8 cellular contexts compared by ENCODE assay signal in genomic region chr4:2536193-2537010, GRCh38. TPM values are rescaled to one million over a fixed set of nuclear protein-coding genes. Genes with fewer than 3 reads are reported as not detected.
A peak's percentile ranks its signal among the peaks of the same experiment; 100 is the strongest.
DNase-seq lines count a peak whose midpoint lies in the region; ATAC-seq and TF ChIP-seq lines count a peak whose summit lies in the region.

Gene FAM193A (plus strand): TSS chr4:2536647. CDS start chr4:2536916, 269 bp downstream.

- peaks cover 45% of the 10 kb centered on the region for H3K79me2 ChIP-seq in neural progenitor cell (ENCODE audit: low read depth)

- peaks cover 4% of the 10 kb centered on the region for H3K36me3 Mint-ChIP-seq in neural progenitor cell

- H3K4me1 Mint-ChIP-seq in neural progenitor cell, result peaks cover 20% of the 10 kb centered on the region

- H2AFZ ChIP-seq in neural progenitor cell (replicated peaks), result peak within 1 kb of the TSS; percentile 68

- peaks cover 7% of the 10 kb centered on the region; the same call in 1 of the 2 replicates for H3K36me3 ChIP-seq in SJSA1
- no peaks in the 10 kb centered on the region for H3K36me3 ChIP-seq in neural progenitor cell
- no peaks in the 10 kb centered on the region for H3K36me3 ChIP-seq in stomach smooth muscle (ENCODE audit: control insufficient read depth in 2 of 2, insufficient read depth in 2 of 2, low read length in 2 of 2)

- peaks cover 7% of the 10 kb centered on the region for H3K27me3 Mint-ChIP-seq in neural progenitor cell (ENCODE audit: insufficient read depth, low read depth)

- peak within 1 kb of the TSS; percentile 89 for H3K4me2 ChIP-seq in neural progenitor cell

- ATAC-seq in foreskin keratinocyte, result peak; percentile 90

- DNase-seq in GM04503 (ENCODE audit: low read depth) (peak; percentile 93), HFF-Myc (ENCODE audit: extremely low read depth, low read depth) (peak; percentile 95), MV-4-11 (lab: John Stamatoyannopoulos, UW) (peak; percentile 98), SJSA1 (ENCODE audit: low read depth in 1 of 2, low spot score in 2 of 2) (peak; percentile 90 to 98), foreskin keratinocyte (peak; percentile 97 to 98), neural progenitor cell (ENCODE audit: low spot score) (peak; percentile 100)
- DNase-seq in activated naive CD4-positive, alpha-beta T cell (lab: John Stamatoyannopoulos, UW), result peak; percentile 95 to 99 (median 97)

- H3K4me1 ChIP-seq in SJSA1 (replicated peaks) (peaks cover 8% of the 10 kb centered on the region), foreskin keratinocyte (peaks cover 5% of the 10 kb centered on the region), neural progenitor cell (peaks cover 11% of the 10 kb centered on the region), stomach smooth muscle (ENCODE audit: control insufficient read depth, insufficient read depth, low read length) (peaks cover 23% of the 10 kb centered on the region)

- no peaks in the 10 kb centered on the region for H3K27me3 ChIP-seq in SJSA1 (replicated peaks)
- no peaks in the 10 kb centered on the region for H3K27me3 ChIP-seq in foreskin keratinocyte
- no peaks in the 10 kb centered on the region for H3K27me3 ChIP-seq in neural progenitor cell
- H3K27me3 ChIP-seq in stomach smooth muscle (ENCODE audit: control insufficient read depth in 1 of 2, insufficient read depth in 2 of 2, low read length in 2 of 2), result no peaks in the 10 kb centered on the region

- H3K9me3 Mint-ChIP-seq in neural progenitor cell, result no peaks in the 10 kb centered on the region

- H3K4me3 ChIP-seq in HFF-Myc (replicated peaks; ENCODE audit: low read depth, low read length) (peak within 1 kb of the TSS; percentile 83), SJSA1 (peak within 1 kb of the TSS; percentile 91), neural progenitor cell (peak within 1 kb of the TSS; percentile 99), stomach smooth muscle (ENCODE audit: low read length in 2 of 2) (peak within 1 kb of the TSS; percentile 79 to 85)

- H3F3A ChIP-seq in neural progenitor cell (ENCODE audit: low read depth), result peaks cover 28% of the 10 kb centered on the region

- TF ChIP-seq CTCF in HFF-Myc (IDR thresholded peaks at IDR 0.05; ENCODE audit: low read depth, low read length, missing control alignments) (no peak), foreskin keratinocyte (conservative IDR thresholded peaks at IDR 0.05) (peak; percentile 5), neural progenitor cell (IDR thresholded peaks at IDR 0.05) (no peak)

- H3K9me3 ChIP-seq in SJSA1 (replicated peaks) (no peaks in the 10 kb centered on the region), neural progenitor cell (ENCODE audit: low read depth) (no peaks in the 10 kb centered on the region), stomach smooth muscle (ENCODE audit: control insufficient read depth in 2 of 2, low read length in 2 of 2) (no peaks in the 10 kb centered on the region)

- H3K27ac Mint-ChIP-seq in neural progenitor cell, result peak within 1 kb of the TSS; percentile 99

- peaks cover 41% of the 10 kb centered on the region for H4K20me1 ChIP-seq in neural progenitor cell (ENCODE audit: low read depth)

- H3K27ac ChIP-seq in SJSA1 (peak within 1 kb of the TSS; percentile 64), foreskin keratinocyte (peak within 1 kb of the TSS; percentile 72), neural progenitor cell (peak within 1 kb of the TSS; percentile 90), stomach smooth muscle (ENCODE audit: low read length) (peak within 1 kb of the TSS; percentile 89)

- H3K4me3 Mint-ChIP-seq in neural progenitor cell, result peak within 1 kb of the TSS; percentile 97

- H3K9ac ChIP-seq in neural progenitor cell (peak within 1 kb of the TSS; percentile 95), stomach smooth muscle (ENCODE audit: low read length in 2 of 2) (peak within 1 kb of the TSS; percentile 90 to 93)

RNA-seq across cellular contexts. Expression of gene FAM193A, which starts in this region (rescaled TPM):
- total RNA-seq in SJSA1 (2014; rRNA removed; shearing (Covaris generic)), result 4.4 and 7.6 TPM in 2 replicates
- total RNA-seq in foreskin keratinocyte, result 13.4 and 13.5 TPM in 2 replicates
- polyA plus RNA-seq in foreskin keratinocyte, result 4.9 and 5.6 TPM in 2 replicates
- total RNA-seq in neural progenitor cell (ENCODE audit: low replicate concordance), result 22.5 and 29.1 TPM in 2 replicates

Comparison
In these comparisons a context has a peak if more than half of its experiments do, and no peak if none do; other contexts are left out.
1. Peak in every context shown above with its lines: DNase-seq, ATAC-seq, H3K4me3 ChIP-seq and H3K27ac ChIP-seq.